In the genomic region with DNA sequence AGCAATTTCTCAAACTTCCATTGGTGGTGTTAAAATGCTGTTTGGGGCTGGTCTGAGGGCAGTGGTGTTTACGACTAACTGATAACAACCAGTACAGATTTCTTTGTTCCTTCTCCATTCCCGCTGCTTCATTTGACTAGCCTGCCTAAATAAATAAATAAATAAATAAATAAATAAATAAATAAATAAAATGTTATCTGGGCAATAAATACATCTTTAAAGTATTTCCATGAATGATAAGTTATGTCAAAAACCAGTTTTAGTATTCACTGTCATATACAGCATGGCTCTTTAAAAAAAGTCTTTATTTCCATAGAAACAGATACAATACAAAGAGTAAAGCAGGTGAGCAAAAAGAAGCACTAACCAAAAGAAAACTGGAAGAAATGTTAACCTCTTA, we compare ENCODE assay signal across 32 cellular contexts.
"Had no signal": no experiment of that assay in that cellular context is flagged by ENCODE, and none has a peak within 500 bp of the region (broad histone marks: within the 10 kb centered on the region; RNA-seq: fewer than 3 reads in every experiment).

No MANE protein-coding gene starts in this region.

- H3K27ac ChIP-seq: adrenal gland, body of pancreas, brain microvascular endothelial cell, breast epithelium, VCaP had no signal

- H3K36me3 ChIP-seq: brain microvascular endothelial cell had no signal

- H3K4me1 ChIP-seq: body of pancreas, breast epithelium had no signal

- H3K4me3 ChIP-seq: adrenal gland, body of pancreas, breast epithelium had no signal

- FAIRE-seq: astrocyte, TTC549 had no signal

- H3K27me3 ChIP-seq: adrenal gland, body of pancreas, brain microvascular endothelial cell, breast epithelium had no signal

- DNase-seq: activated B cell treated with CpG ODN at 0.5 μM for 24 hours; activated CD4-positive, alpha-beta memory T cell treated with anti-CD3 and anti-CD28 coated beads for 36 hours; activated CD4-positive, alpha-beta T cell treated with anti-CD3 and anti-CD28 coated beads for 4 hours; activated CD4-positive, alpha-beta T cell treated with anti-CD3 and anti-CD28 coated beads, Interleukin-2, amount 10 ng/mL, durations not matched to agents 24 days and 14 days; activated CD4-positive, alpha-beta T cell treated with anti-CD3 and anti-CD28 coated beads, Interleukin-2, amount 50 U/mL, for 1 hour; activated CD4-positive, alpha-beta T cell treated with anti-CD3 and anti-CD28 coated beads, Interleukin-2, amount 50 U/mL, for 4 hours; activated CD4-positive, CD25-positive, alpha-beta regulatory T cell treated with anti-CD3 and anti-CD28 coated beads, Interleukin-2, amount 50 U/mL, for 72 hours; activated CD8-positive, alpha-beta memory T cell treated with anti-CD3 and anti-CD28 coated beads, Interleukin-2, amount 50 U/mL, for 4 hours; activated CD8-positive, alpha-beta T cell treated with anti-CD3 and anti-CD28 coated beads for 36 hours; activated effector memory CD4-positive, alpha-beta T cell treated with anti-CD3 and anti-CD28 coated beads, Interleukin-2, amount 50 U/mL, for 16 hours; activated gamma-delta T cell treated with Interleukin-2 at 50 U/mL for 16 hours; activated naive CD4-positive, alpha-beta T cell; activated naive CD4-positive, alpha-beta T cell treated with anti-CD3 and anti-CD28 coated beads for 36 hours; activated naive CD4-positive, alpha-beta T cell treated with anti-CD3 and anti-CD28 coated beads, Interleukin-2, amount 50 U/mL, for 16 hours; activated naive CD8-positive, alpha-beta T cell treated with anti-CD3 and anti-CD28 coated beads for 36 hours; activated T-cell treated with anti-CD3 and anti-CD28 coated beads for 4 hours; activated T-cell treated with anti-CD3 and anti-CD28 coated beads, Interleukin-2, amount 50 U/mL, for 1 hour; activated T-cell treated with anti-CD3 and anti-CD28 coated beads, Interleukin-2, amount 50 U/mL, for 4 hours; activated T-cell treated with anti-CD3 and anti-CD28 coated beads, Interleukin-2, amount 50 U/mL, for 72 hours; adrenal gland; amniotic stem cell; aorta; body of pancreas; brain microvascular endothelial cell; central memory CD4-positive, alpha-beta T cell; T-helper 1 cell; T-helper 2 cell; T-helper 9 cell had no signal
